In genomic region chr1:201460783-201461182, GRCh38 we compare ENCODE assay signal across 16 cellular contexts. TPM values are rescaled to one million over a fixed set of nuclear protein-coding genes. Genes with fewer than 3 reads are reported as not detected.
DNase-seq lines count a peak whose midpoint lies in the region; ATAC-seq, FAIRE-seq and TF ChIP-seq lines count a peak whose summit lies in the region.
"Had no signal": no experiment of that assay in that cellular context is flagged by ENCODE, and none has a peak within 500 bp of the region (broad histone marks: within the 10 kb centered on the region; RNA-seq: fewer than 3 reads in every experiment).

No MANE protein-coding gene starts in this region.

- H3K4me3 ChIP-seq in BLaER1 treated with 17β-estradiol and CSF1 and Interleukin-3, amounts not matched to agents 10 nM and 100 nM, result no peak overlapping the region
- H3K4me3 ChIP-seq in adrenal gland (no peak overlapping the region), keratinocyte (ENCODE audit: control insufficient read depth in 2 of 3, extremely low read depth in 1 of 3, insufficient read depth in 2 of 3, low read depth in 1 of 3, low read length in 3 of 3) (peak overlapping the region in 1 of 3 experiments; percentile 9), skin epidermis (no peak overlapping the region)
- H3K4me3 ChIP-seq in naive thymus-derived CD4-positive, alpha-beta T cell (ENCODE audit: low read length), result no peak overlapping the region

- no peaks in the 10 kb centered on the region for H3K9me3 Mint-ChIP-seq in naive thymus-derived CD4-positive, alpha-beta T cell
- H3K9me3 Mint-ChIP-seq: activated T-cell treated with anti-CD3 and anti-CD28 coated beads, Interleukin-2, amount 50 U/mL, for 24 hours had no signal

- no peaks in the 10 kb centered on the region for H3K9me3 ChIP-seq in BLaER1 treated with 17β-estradiol and CSF1 and Interleukin-3, amounts not matched to agents 10 nM and 100 nM (replicated peaks in 1 of 11)
- H3K9me3 ChIP-seq in adrenal gland (replicated peaks in 1 of 3) (no peaks in the 10 kb centered on the region), keratinocyte (ENCODE audit: control insufficient read depth, low read depth, low read length) (no peaks in the 10 kb centered on the region)
- no peaks in the 10 kb centered on the region for H3K9me3 ChIP-seq in naive thymus-derived CD4-positive, alpha-beta T cell (ENCODE audit: control insufficient read depth in 2 of 3, low read length in 3 of 3)

- H2AFZ ChIP-seq in keratinocyte (ENCODE audit: control insufficient read depth, low read length), result no peak overlapping the region

- H3K9ac ChIP-seq in BLaER1 treated with 17β-estradiol and CSF1 and Interleukin-3, amounts not matched to agents 10 nM and 100 nM, result no peak overlapping the region
- H3K9ac ChIP-seq in keratinocyte (ENCODE audit: control insufficient read depth, extremely low read depth, insufficient read depth, low read length), result peak overlapping the region; percentile 90
- H3K9ac ChIP-seq: KMS-11 had no signal

- no peaks in the 10 kb centered on the region for H3K9me1 ChIP-seq in keratinocyte (ENCODE audit: control insufficient read depth, extremely low read depth, insufficient read depth, low read length)

- CTCF ChIA-PET in naive thymus-derived CD4-positive, alpha-beta T cell (lab: Charles Lee), result no interaction called here

- H3K27me3 Mint-ChIP-seq in naive thymus-derived CD4-positive, alpha-beta T cell, result peaks cover 0 to 11% (median 6%) of the 10 kb centered on the region in 5 donors

- peak in 2 of 7 donors; percentile 22 to 31 for DNase-seq in adrenal gland
- DNase-seq in keratinocyte (ENCODE audit: low read depth, low spot score), result no peak
- no peak for DNase-seq in activated T-cell treated with anti-CD3 and anti-CD28 coated beads, Interleukin-2, amount 50 U/mL, for 48 hours
- no peak for DNase-seq in naive thymus-derived CD4-positive, alpha-beta T cell
- DNase-seq in NCI-H1092 treated with DMSO at 0.1 percent for 48 hours (lab: John Stamatoyannopoulos, UW), result no peak
- DNase-seq: activated T-cell treated with anti-CD3 and anti-CD28 coated beads, Interleukin-2, amount 50 U/mL, for 24 hours; C1 segment of cervical spinal cord; NCI-H2029 treated with DMSO at 0.1 percent for 48 hours; stimulated activated CD4-positive, alpha-beta T cell treated with anti-CD3 and anti-CD28 coated beads, Interleukin-12 subunit alpha, Interleukin-12 subunit beta, amount 100 ng/mL, for 4 hours had no signal

- TF ChIP-seq POLR2A in adrenal gland (IDR thresholded peaks at IDR 0.05), result no peak

- H3K27ac ChIP-seq in BLaER1 treated with 17β-estradiol and CSF1 and Interleukin-3, amounts not matched to agents 10 nM and 100 nM, result peak overlapping the region in 1 of 11 experiments; percentile 68; a peak in 1 of 22 replicates
- H3K27ac ChIP-seq in adrenal gland, result peak overlapping the region in 4 of 5 donors; percentile 36 to 95 (median 88)
- peak overlapping the region; percentile 99 for H3K27ac ChIP-seq in keratinocyte (ENCODE audit: control insufficient read depth, insufficient read depth, low read length)
- H3K27ac ChIP-seq in skin epidermis, result peak overlapping the region in 13 of 21 experiments; percentile 8 to 94 (median 83)
- no peak overlapping the region for H3K27ac ChIP-seq in naive thymus-derived CD4-positive, alpha-beta T cell (ENCODE audit: low read depth, low read length)
- H3K27ac ChIP-seq: KMS-11 had no signal

- H3K36me3 ChIP-seq in BLaER1 treated with 17β-estradiol and CSF1 and Interleukin-3, amounts not matched to agents 10 nM and 100 nM, result peaks cover 15 to 22% (median 20%) of the 10 kb centered on the region in 11 experiments
- H3K36me3 ChIP-seq in adrenal gland (replicated peaks in 1 of 2) (peaks cover 0 to 13% of the 10 kb centered on the region in 2 donors), keratinocyte (ENCODE audit: control insufficient read depth in 2 of 2, extremely low read depth in 1 of 2, insufficient read depth in 2 of 2, low read length in 2 of 2) (peaks cover 9 to 13% of the 10 kb centered on the region in 2 experiments)
- H3K36me3 ChIP-seq in naive thymus-derived CD4-positive, alpha-beta T cell (ENCODE audit: control insufficient read depth in 2 of 3, insufficient read depth in 3 of 3, low read length in 3 of 3), result no peaks in the 10 kb centered on the region

- dilution Hi-C loops in keratinocyte (cut with MboI; ENCODE audit: extremely low pct_ligation_motif_present, low sequenced_read_pairs), result no loop called here

- peaks cover 11% of the 10 kb centered on the region for H3K79me2 ChIP-seq in keratinocyte (ENCODE audit: control insufficient read depth, insufficient read depth, low read length)

- 65 to 70% (median 68%) methylated on average over 4 of the region's 4 CpGs for WGBS in adrenal gland, 4 donors

- peaks cover 0 to 6% (median 0%) of the 10 kb centered on the region in 5 donors for H3K36me3 Mint-ChIP-seq in naive thymus-derived CD4-positive, alpha-beta T cell

- H3K4me3 Mint-ChIP-seq in naive thymus-derived CD4-positive, alpha-beta T cell, result no peak overlapping the region
- H3K4me3 Mint-ChIP-seq: activated T-cell treated with anti-CD3 and anti-CD28 coated beads, Interleukin-2, amount 50 U/mL, for 24 hours had no signal

- no peak overlapping the region for H3K27ac Mint-ChIP-seq in naive thymus-derived CD4-positive, alpha-beta T cell
- H3K27ac Mint-ChIP-seq: activated T-cell treated with anti-CD3 and anti-CD28 coated beads, Interleukin-2, amount 50 U/mL, for 24 hours had no signal

- peaks cover 5 to 45% (median 16%) of the 10 kb centered on the region in 11 experiments; a peak in 19 of 22 replicates for H4K20me1 ChIP-seq in BLaER1 treated with 17β-estradiol and CSF1 and Interleukin-3, amounts not matched to agents 10 nM and 100 nM
- H4K20me1 ChIP-seq in keratinocyte (ENCODE audit: control insufficient read depth, extremely low read depth, insufficient read depth, low read length), result peaks cover 4% of the 10 kb centered on the region

- intact Hi-C loops in adrenal gland (cut with DNase I), result no loop called here
- intact Hi-C loops in naive thymus-derived CD4-positive, alpha-beta T cell (cut with micrococcal nuclease), result no loop called here

- POLR2A ChIA-PET in naive thymus-derived CD4-positive, alpha-beta T cell (lab: Charles Lee), result no interaction called here

- no peak for FAIRE-seq in keratinocyte (lab: Jason Lieb, UNC)
- FAIRE-seq: GM18507 had no signal

- H3K4me2 ChIP-seq in BLaER1 treated with 17β-estradiol and CSF1 and Interleukin-3, amounts not matched to agents 10 nM and 100 nM, result peak overlapping the region; percentile 43 to 87 (median 74); a peak in 21 of 22 replicates
- peak overlapping the region; percentile 92 for H3K4me2 ChIP-seq in keratinocyte (ENCODE audit: control insufficient read depth, extremely low read depth, insufficient read depth, low read depth, low read length)
- H3K4me2 ChIP-seq: KMS-11 had no signal

- peaks cover 0 to 4% (median 0%) of the 10 kb centered on the region in 7 donors for H3K4me1 Mint-ChIP-seq in naive thymus-derived CD4-positive, alpha-beta T cell

- ATAC-seq in HG03354 (IDR thresholded peaks at IDR 0.05; ENCODE audit: poor library complexity, severe bottlenecking, unreplicated experiment), result no peak
- no peak for ATAC-seq in naive thymus-derived CD4-positive, alpha-beta T cell

- no peaks in the 10 kb centered on the region for H3K27me3 ChIP-seq in BLaER1 treated with 17β-estradiol and CSF1 and Interleukin-3, amounts not matched to agents 10 nM and 100 nM
- no peaks in the 10 kb centered on the region for H3K27me3 ChIP-seq in adrenal gland
- no peaks in the 10 kb centered on the region for H3K27me3 ChIP-seq in keratinocyte (ENCODE audit: control insufficient read depth, extremely low read depth, insufficient read depth, low read length)
- H3K27me3 ChIP-seq in naive thymus-derived CD4-positive, alpha-beta T cell (ENCODE audit: control insufficient read depth in 2 of 2, insufficient read depth in 2 of 2, low read length in 2 of 2), result no peaks in the 10 kb centered on the region

- peaks cover 64 to 90% (median 75%) of the 10 kb centered on the region in 10 experiments for H3K4me1 ChIP-seq in BLaER1 treated with 17β-estradiol and CSF1 and Interleukin-3, amounts not matched to agents 10 nM and 100 nM
- peaks cover 18 to 33% of the 10 kb centered on the region in 2 donors for H3K4me1 ChIP-seq in adrenal gland (replicated peaks in 1 of 2)
- H3K4me1 ChIP-seq in keratinocyte (ENCODE audit: control insufficient read depth, extremely low read depth, insufficient read depth, low read length), result peaks cover 60% of the 10 kb centered on the region
- no peaks in the 10 kb centered on the region for H3K4me1 ChIP-seq in naive thymus-derived CD4-positive, alpha-beta T cell (ENCODE audit: control insufficient read depth in 2 of 2, insufficient read depth in 2 of 2, low read length in 2 of 2)

- no peak for TF ChIP-seq CTCF in adrenal gland (IDR thresholded peaks at IDR 0.05)
- TF ChIP-seq CTCF in keratinocyte (optimal IDR thresholded peaks at IDR 0.05 in 1 of 3, IDR thresholded peaks at IDR 0.05 in 1 of 3, conservative IDR thresholded peaks at IDR 0.05 in 1 of 3; ENCODE audit: extremely low read depth in 1 of 3, insufficient read depth in 2 of 3, low read length in 3 of 3), result no peak

RNA-seq across cellular contexts. Expression of gene PHLDA3, which starts 8.2 kb away (rescaled TPM):
- total RNA-seq in adrenal gland, result 10 to 100 TPM; 14.5 to 64.7 (median 30.6) TPM
- 10 to 100 TPM in 2 of 3 donors, 1 to 10 TPM in 1; 2.1 to 30.7 (median 30.4) TPM for polyA plus RNA-seq in adrenal gland
- 47.0 to 104 TPM (median 48.2 TPM) in 3 replicates for polyA plus RNA-seq in keratinocyte
- polyA plus RNA-seq in keratinocyte (2011; ENCODE audit: low read depth), result 40.1 TPM
- 27.2 and 66.8 TPM in 2 replicates for polyA plus RNA-seq in keratinocyte (2011; cell fraction: cytosol; rRNA removed)
- 42.1 and 67.8 TPM in 2 replicates for polyA plus RNA-seq in keratinocyte (2011; cell fraction: nucleus; rRNA removed)
- polyA plus RNA-seq in keratinocyte (2012; ENCODE audit: low replicate concordance), result 76.2 TPM in 2 replicates
- polyA minus RNA-seq in keratinocyte, result 21.0 to 38.8 TPM (median 36.7 TPM) in 3 replicates
- polyA minus RNA-seq in keratinocyte (2011; cell fraction: cytosol; rRNA and poly(A)+ RNA removed), result 107 TPM
- polyA minus RNA-seq in keratinocyte (2011; cell fraction: nucleus; rRNA and poly(A)+ RNA removed), result 38.2 and 54.1 TPM in 2 replicates
- total RNA-seq in naive thymus-derived CD4-positive, alpha-beta T cell, result 10 to 100 TPM in 1 of 5 experiments, 1 to 10 TPM in 2, under 1 TPM in 2; 0.19 to 22.4 (median 1.1) TPM
- polyA plus RNA-seq in naive thymus-derived CD4-positive, alpha-beta T cell, result under 1 TPM in 1 of 2 donors, not detected in 1; 0.13 TPM

RNA-seq across cellular contexts. Expression of gene TNNI1, which starts 39.3 kb away (rescaled TPM):
- total RNA-seq in adrenal gland, result 1 to 10 TPM in 1 of 8 donors, under 1 TPM in 1, not detected in 6; 0.14 to 4.3 TPM
- under 1 TPM in 1 of 3 donors, not detected in 2; 0.27 TPM for polyA plus RNA-seq in adrenal gland
- not detected in 3 replicates for polyA plus RNA-seq in keratinocyte
- not detected for polyA plus RNA-seq in keratinocyte (2011; ENCODE audit: low read depth)
- not detected in 2 replicates for polyA plus RNA-seq in keratinocyte (2011; cell fraction: cytosol; rRNA removed)
- not detected in 2 replicates for polyA plus RNA-seq in keratinocyte (2011; cell fraction: nucleus; rRNA removed)
- polyA plus RNA-seq in keratinocyte (2012; ENCODE audit: low replicate concordance), result 0.86 and 1.4 TPM in 2 replicates
- 0.06 TPM in 1 of 3 replicates, not detected in the others for polyA minus RNA-seq in keratinocyte
- not detected for polyA minus RNA-seq in keratinocyte (2011; cell fraction: cytosol; rRNA and poly(A)+ RNA removed)
- 0.11 TPM in 1 of 2 replicates, not detected in the other for polyA minus RNA-seq in keratinocyte (2011; cell fraction: nucleus; rRNA and poly(A)+ RNA removed)
- total RNA-seq in naive thymus-derived CD4-positive, alpha-beta T cell, result not detected
- polyA plus RNA-seq in naive thymus-derived CD4-positive, alpha-beta T cell, result not detected
- total RNA-seq: esophagus mucosa, SK-MEL-5 had no signal

RNA-seq across cellular contexts. Expression of gene CSRP1, which starts 46.1 kb away (rescaled TPM):
- total RNA-seq in adrenal gland, result 100 to 1,000 TPM in 5 of 8 donors, 10 to 100 TPM in 3; 67.6 to 470 (median 200) TPM
- polyA plus RNA-seq in adrenal gland, result 100 to 1,000 TPM in 2 of 3 donors, 10 to 100 TPM in 1; 85.6 to 159 (median 156) TPM
- 165 to 200 TPM (median 168 TPM) in 3 replicates for polyA plus RNA-seq in keratinocyte
- polyA plus RNA-seq in keratinocyte (2011; ENCODE audit: low read depth), result 22.6 TPM
- polyA plus RNA-seq in keratinocyte (2011; cell fraction: cytosol; rRNA removed), result 170 and 264 TPM in 2 replicates
- polyA plus RNA-seq in keratinocyte (2011; cell fraction: nucleus; rRNA removed), result 136 and 173 TPM in 2 replicates
- 108 and 202 TPM in 2 replicates for polyA plus RNA-seq in keratinocyte (2012; ENCODE audit: low replicate concordance)
- polyA minus RNA-seq in keratinocyte, result 136 to 283 TPM (median 152 TPM) in 3 replicates
- 118 TPM for polyA minus RNA-seq in keratinocyte (2011; cell fraction: cytosol; rRNA and poly(A)+ RNA removed)
- 45.3 and 66.0 TPM in 2 replicates for polyA minus RNA-seq in keratinocyte (2011; cell fraction: nucleus; rRNA and poly(A)+ RNA removed)
- total RNA-seq in naive thymus-derived CD4-positive, alpha-beta T cell, result 10 to 100 TPM; 24.2 to 83.1 (median 37.7) TPM
- polyA plus RNA-seq in naive thymus-derived CD4-positive, alpha-beta T cell, result 10 to 100 TPM; 43.6 to 52.0 TPM
